13 cellular contexts compared by ENCODE assay signal in genomic region chrX:12844319-12844718, GRCh38. TPM values are rescaled to one million over a fixed set of nuclear protein-coding genes. Genes with fewer than 3 reads are reported as not detected.
A peak's percentile ranks its signal among the peaks of the same experiment; 100 is the strongest.
DNase-seq lines count a peak whose midpoint lies in the region; ATAC-seq and TF ChIP-seq lines count a peak whose summit lies in the region.
"Had no signal": no experiment of that assay in that cellular context is flagged by ENCODE, and none has a peak within 500 bp of the region (broad histone marks: within the 10 kb centered on the region; RNA-seq: fewer than 3 reads in every experiment).

No MANE protein-coding gene starts in this region.

- TF ChIP-seq CTCF in OCI-LY1 (IDR thresholded peaks at IDR 0.05; ENCODE audit: low read length), result no peak
- no peak for TF ChIP-seq CTCF in PC-9 (conservative IDR thresholded peaks at IDR 0.05)

- DNase-seq in activated naive CD4-positive, alpha-beta T cell treated with Interleukin-2 at 50 U/mL for 16 hours, result no peak
- DNase-seq in stimulated activated naive B cell treated with anti-CD40 and anti-IgM and Interleukin-4, amounts not matched to agents 10 μg/mL and 1 μg/mL and 100 μg/mL, for 72 hours, result no peak
- DNase-seq in DMS 273 treated with DMSO at 0.1 percent for 48 hours (lab: John Stamatoyannopoulos, UW), result no peak
- DNase-seq in stimulated activated CD4-positive, alpha-beta T cell treated with anti-CD3 and anti-CD28 coated beads, Interleukin-12 subunit alpha, Interleukin-12 subunit beta, amount 100 ng/mL, for 4 hours, result no peak
- no peak for DNase-seq in PC-9
- DNase-seq: NCI-H82, upper lobe of left lung had no signal

- H3F3A ChIP-seq in OCI-LY1 (ENCODE audit: insufficient read depth, low read length), result no peaks in the 10 kb centered on the region
- H3F3A ChIP-seq in PC-9 (ENCODE audit: insufficient read depth, low read depth), result no peaks in the 10 kb centered on the region

- intact Hi-C loops in PC-9 (cut with micrococcal nuclease; ENCODE audit: unreplicated experiment), result no loop called here

- H3K9ac ChIP-seq in OCI-LY1 (ENCODE audit: low read length), result peak overlapping the region; percentile 36; the same call in 1 of the 2 replicates

- CTCF ChIA-PET in PC-9 (lab: Charles Lee), result no interaction called here

- ATAC-seq in HG02763 (IDR thresholded peaks at IDR 0.05; ENCODE audit: unreplicated experiment), result peak; percentile 39
- peak; percentile 42 to 50 for ATAC-seq in stimulated activated naive B cell treated with anti-CD40 and anti-IgM and Interleukin-4, amounts not matched to agents 10 μg/mL and 1 μg/mL and 100 μg/mL, for 72 hours (replicated peaks)
- ATAC-seq: gastroesophageal sphincter had no signal

- H3K27ac Mint-ChIP-seq in activated naive CD4-positive, alpha-beta T cell treated with anti-CD3 and anti-CD28 coated beads, Interleukin-2, amount 50 U/mL, for 24 hours, result no peak overlapping the region
- H3K27ac Mint-ChIP-seq in stimulated activated naive B cell treated with anti-CD40 and anti-IgM and Interleukin-4, amounts not matched to agents 10 μg/mL and 1 μg/mL and 100 μg/mL, for 72 hours, result no peak overlapping the region

- H3K36me3 ChIP-seq in OCI-LY1 (ENCODE audit: insufficient read depth, low read length) (no peaks in the 10 kb centered on the region), PC-9 (ENCODE audit: low read depth) (no peaks in the 10 kb centered on the region)
- H3K36me3 ChIP-seq: gastroesophageal sphincter, upper lobe of left lung had no signal

- BruUV-seq in PC-9 (replicated peaks; lab: Mats Ljungman, UMichigan), result no TSS peak

- peak overlapping the region; percentile 31 for H3K4me3 ChIP-seq in OCI-LY1 (ENCODE audit: low read depth, low read length, poor library complexity, severe bottlenecking)
- H3K4me3 ChIP-seq in PC-9, result no peak overlapping the region
- H3K4me3 ChIP-seq: upper lobe of left lung had no signal

- H3K79me2 ChIP-seq in OCI-LY1 (ENCODE audit: insufficient read depth, low read length), result no peaks in the 10 kb centered on the region
- H3K79me2 ChIP-seq in PC-9 (ENCODE audit: low read depth), result no peaks in the 10 kb centered on the region

- H3K27ac ChIP-seq in OCI-LY1 (ENCODE audit: low read depth, low read length, poor library complexity, severe bottlenecking) (peak overlapping the region; percentile 71), PC-9 (no peak overlapping the region)
- H3K27ac ChIP-seq: gastroesophageal sphincter, upper lobe of left lung had no signal

- no peaks in the 10 kb centered on the region for H3K27me3 Mint-ChIP-seq in activated naive CD4-positive, alpha-beta T cell treated with anti-CD3 and anti-CD28 coated beads, Interleukin-2, amount 50 U/mL, for 24 hours
- peaks cover 0 to 4% of the 10 kb centered on the region in 2 donors for H3K27me3 Mint-ChIP-seq in stimulated activated naive B cell treated with anti-CD40 and anti-IgM and Interleukin-4, amounts not matched to agents 10 μg/mL and 1 μg/mL and 100 μg/mL, for 72 hours
- H3K27me3 Mint-ChIP-seq: progenitor cell of endocrine pancreas had no signal

- no peak overlapping the region for H2AFZ ChIP-seq in OCI-LY1 (ENCODE audit: low read length)
- H2AFZ ChIP-seq in PC-9, result no peak overlapping the region

- H3K4me1 ChIP-seq in OCI-LY1 (ENCODE audit: insufficient read depth, low read length, severe bottlenecking) (peaks cover 20% of the 10 kb centered on the region), PC-9 (replicated peaks; ENCODE audit: insufficient read depth) (no peaks in the 10 kb centered on the region)
- H3K4me1 ChIP-seq: gastroesophageal sphincter, upper lobe of left lung had no signal

- H3K27me3 ChIP-seq in OCI-LY1 (ENCODE audit: insufficient read depth, low read length), result no peaks in the 10 kb centered on the region
- no peaks in the 10 kb centered on the region for H3K27me3 ChIP-seq in PC-9 (ENCODE audit: insufficient read depth, low read depth)
- H3K27me3 ChIP-seq: gastroesophageal sphincter, upper lobe of left lung had no signal

- H3K4me3 Mint-ChIP-seq in activated naive CD4-positive, alpha-beta T cell treated with anti-CD3 and anti-CD28 coated beads, Interleukin-2, amount 50 U/mL, for 24 hours, result peak overlapping the region; percentile 76
- peak overlapping the region in 1 of 2 donors; percentile 63 for H3K4me3 Mint-ChIP-seq in stimulated activated naive B cell treated with anti-CD40 and anti-IgM and Interleukin-4, amounts not matched to agents 10 μg/mL and 1 μg/mL and 100 μg/mL, for 72 hours

- no peaks in the 10 kb centered on the region for H3K9me3 Mint-ChIP-seq in activated naive CD4-positive, alpha-beta T cell treated with anti-CD3 and anti-CD28 coated beads, Interleukin-2, amount 50 U/mL, for 24 hours
- peaks cover 0 to 6% of the 10 kb centered on the region in 2 donors for H3K9me3 Mint-ChIP-seq in stimulated activated naive B cell treated with anti-CD40 and anti-IgM and Interleukin-4, amounts not matched to agents 10 μg/mL and 1 μg/mL and 100 μg/mL, for 72 hours

- H3K9me3 ChIP-seq in OCI-LY1 (ENCODE audit: low read length) (no peaks in the 10 kb centered on the region), PC-9 (ENCODE audit: insufficient read depth, low read depth) (no peaks in the 10 kb centered on the region)
- H3K9me3 ChIP-seq: gastroesophageal sphincter, upper lobe of left lung had no signal

- peaks cover 16% of the 10 kb centered on the region for H3K4me1 Mint-ChIP-seq in activated naive CD4-positive, alpha-beta T cell treated with anti-CD3 and anti-CD28 coated beads, Interleukin-2, amount 50 U/mL, for 24 hours
- peaks cover 3 to 8% of the 10 kb centered on the region in 2 donors for H3K4me1 Mint-ChIP-seq in stimulated activated naive B cell treated with anti-CD40 and anti-IgM and Interleukin-4, amounts not matched to agents 10 μg/mL and 1 μg/mL and 100 μg/mL, for 72 hours

- no peaks in the 10 kb centered on the region for H3K9me2 ChIP-seq in OCI-LY1 (ENCODE audit: low read depth, low read length)
- no peaks in the 10 kb centered on the region for H3K9me2 ChIP-seq in PC-9 (ENCODE audit: insufficient read depth)

- H3K36me3 Mint-ChIP-seq in activated naive CD4-positive, alpha-beta T cell treated with anti-CD3 and anti-CD28 coated beads, Interleukin-2, amount 50 U/mL, for 24 hours, result no peaks in the 10 kb centered on the region
- H3K36me3 Mint-ChIP-seq in stimulated activated naive B cell treated with anti-CD40 and anti-IgM and Interleukin-4, amounts not matched to agents 10 μg/mL and 1 μg/mL and 100 μg/mL, for 72 hours, result no peaks in the 10 kb centered on the region

- peak overlapping the region; percentile 60 for H3K4me2 ChIP-seq in OCI-LY1 (ENCODE audit: low read length)
- no peak overlapping the region for H3K4me2 ChIP-seq in PC-9

- POLR2A ChIA-PET in PC-9 (lab: Charles Lee; ENCODE audit: unreplicated experiment), result no interaction called here

- no peaks in the 10 kb centered on the region for H4K20me1 ChIP-seq in OCI-LY1 (ENCODE audit: insufficient read depth, low read length)
- no peaks in the 10 kb centered on the region for H4K20me1 ChIP-seq in PC-9 (ENCODE audit: insufficient read depth)

RNA-seq across cellular contexts. Expression of gene TLR7, which starts 22.6 kb away (rescaled TPM):
- total RNA-seq in PC-9 (2021), result not detected in 2 replicates
- total RNA-seq: T-helper 2 cell treated with Interferon-gamma antibody and Interleukin-4, amounts not matched to agents 100 ng/mL and 5 ng/mL, for 36 hours had no signal

RNA-seq across cellular contexts. Expression of gene PRPS2, which starts 53.1 kb away (rescaled TPM):
- 72.0 and 107 TPM in 2 replicates for total RNA-seq in PC-9 (2021)
